12 cellular contexts compared by ENCODE assay signal in the genomic region with DNA sequence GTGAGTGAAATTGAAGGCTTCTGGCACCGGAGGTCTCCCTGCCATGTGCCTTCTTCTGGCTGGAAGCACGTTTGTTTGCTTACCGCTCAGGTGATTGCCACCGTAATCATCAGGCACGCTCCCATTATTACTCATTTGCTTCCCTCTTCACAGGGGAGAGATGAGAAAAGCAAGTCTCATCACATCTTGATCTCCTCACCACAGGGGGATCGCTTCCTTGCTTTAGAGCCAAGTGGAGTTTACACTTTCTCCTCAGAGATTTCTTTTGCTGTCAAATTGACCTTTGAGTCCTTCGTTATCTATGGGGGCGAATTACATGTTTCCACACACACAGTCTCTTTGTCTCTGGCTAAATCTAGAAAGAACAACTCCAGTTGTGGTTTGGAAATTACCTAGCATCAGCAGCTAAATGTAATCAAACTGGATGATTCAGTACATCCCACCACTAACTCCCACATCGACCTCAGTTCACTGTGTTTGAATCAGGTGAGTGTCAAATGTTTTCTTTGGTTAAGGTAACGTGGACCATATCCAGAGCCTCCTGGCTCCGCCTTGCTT.
DNase-seq lines count a peak whose midpoint lies in the region; ATAC-seq, FAIRE-seq and TF ChIP-seq lines count a peak whose summit lies in the region.
"Had no signal": no experiment of that assay in that cellular context is flagged by ENCODE, and none has a peak within 500 bp of the region (broad histone marks: within the 10 kb centered on the region; RNA-seq: fewer than 3 reads in every experiment).

No MANE protein-coding gene starts in this region.

- H2BK5ac ChIP-seq in H1 (ENCODE audit: low read depth, low read length), result peak overlapping the region; percentile 3; the same call in 1 of the 2 replicates

- CTCF ChIA-PET in H1 (lab: Charles Lee; ENCODE audit: partially characterized antibody), result interaction anchor here (0.5 to 3.0 kb wide), 8 partner anchors 14 to 370 kb away, joined by 3 to 20 read pairs (median 4); no protein-coding TSS in a partner anchor
- CTCF ChIA-PET in HEK293T (lab: Yijun Ruan, JAX), result no interaction called here

- H3K4me1 ChIP-seq in cardiac muscle cell (ENCODE audit: low read depth) (peaks cover 23% of the 10 kb centered on the region), right cardiac atrium (ENCODE audit: control insufficient read depth, insufficient read depth, low read length) (no peaks in the 10 kb centered on the region), H1 (replicated peaks in 1 of 4; ENCODE audit: control insufficient read depth in 3 of 4, insufficient read depth in 4 of 4, low read length in 3 of 4) (peaks cover under 1 to 15% (median 4%) of the 10 kb centered on the region in 4 experiments; a peak in 4 of 7 replicates)

- H3K4me2 ChIP-seq in H1 (ENCODE audit: insufficient read depth in 1 of 2, low read depth in 2 of 2, low read length in 2 of 2), result no peak overlapping the region

- DNase-seq in cardiac muscle cell (ENCODE audit: low read depth in 1 of 2, low spot score in 1 of 2) (no peak), right cardiac atrium (no peak), H1 (ENCODE audit: low read depth in 1 of 2, low spot score in 2 of 2) (no peak), COLO829 (ENCODE audit: low spot score) (no peak), activated gamma-delta T cell treated with Interleukin-2 at 50 U/mL for 16 hours (no peak), HEK293T (ENCODE audit: extremely low spot score) (no peak), NAMALWA (ENCODE audit: low spot score) (no peak)
- DNase-seq: NCI-H1436 had no signal

- POLR2A ChIA-PET in H1 (lab: Charles Lee; ENCODE audit: partially characterized antibody), result interaction anchor here (1.4 kb wide), 1 partner anchor 33 kb away, joined by 3 read pairs; no protein-coding TSS in a partner anchor
- POLR2A ChIA-PET in HEK293T (lab: Yijun Ruan, JAX), result no interaction called here

- intact Hi-C loops in right cardiac atrium (cut with DNase I), result loop anchor here in 1 of 4 donors (10.0 kb wide), 2 partner anchors 97 to 327 kb away; no protein-coding TSS in a partner anchor

- H3K56ac ChIP-seq in H1 (replicated peaks; ENCODE audit: insufficient read length, low read depth, low read length), result no peak overlapping the region

- H3K4ac ChIP-seq in H1 (replicated peaks; ENCODE audit: insufficient read length, low read depth, low read length), result peak overlapping the region; percentile 10

- H3K14ac ChIP-seq in H1 (ENCODE audit: insufficient read length), result no peak overlapping the region

- H3K9me3 ChIP-seq in cardiac muscle cell (ENCODE audit: low read depth) (no peaks in the 10 kb centered on the region), right cardiac atrium (ENCODE audit: control insufficient read depth, low read length) (no peaks in the 10 kb centered on the region), H1 (ENCODE audit: insufficient read depth in 2 of 2, low read depth in 1 of 2, low read length in 1 of 2) (no peaks in the 10 kb centered on the region)

- no peak for TF ChIP-seq RAD21 in H1 (IDR thresholded peaks at IDR 0.05 in 1 of 2, conservative IDR thresholded peaks at IDR 0.05 in 1 of 2; ENCODE audit: low read depth in 2 of 2, low read length in 2 of 2)

- H2BK12ac ChIP-seq in H1 (ENCODE audit: low read depth, low read length), result peak overlapping the region; percentile 91

- peak overlapping the region; percentile 36 for H4K91ac ChIP-seq in H1 (replicated peaks; ENCODE audit: insufficient read length, low read length)

- no peaks in the 10 kb centered on the region for H3K27me3 ChIP-seq in cardiac muscle cell
- H3K27me3 ChIP-seq in right cardiac atrium (ENCODE audit: control insufficient read depth, insufficient read depth), result no peaks in the 10 kb centered on the region
- H3K27me3 ChIP-seq in H1 (replicated peaks in 1 of 4; ENCODE audit: control insufficient read depth in 3 of 4, extremely low read depth in 1 of 4, insufficient read depth in 3 of 4, low read length in 3 of 4), result no peaks in the 10 kb centered on the region

- no peak overlapping the region for H2BK120ac ChIP-seq in H1 (replicated peaks; ENCODE audit: low read depth, low read length)

- no peak overlapping the region for H4K8ac ChIP-seq in H1 (ENCODE audit: extremely low read depth, insufficient read depth, low read length)

- no peak overlapping the region for H2BK15ac ChIP-seq in H1 (ENCODE audit: low read length)

- peak overlapping the region; percentile 26; the same call in 1 of the 2 replicates for H2BK20ac ChIP-seq in H1 (ENCODE audit: low read length)

- no peaks in the 10 kb centered on the region for H3K23me2 ChIP-seq in H1 (ENCODE audit: low read depth, low read length)

- H3K9ac ChIP-seq in H1 (replicated peaks in 1 of 4; ENCODE audit: extremely low read depth in 1 of 4, low read depth in 3 of 4, low read length in 3 of 4), result no peak overlapping the region

- H4K20me1 ChIP-seq in H1 (replicated peaks in 1 of 2; ENCODE audit: control insufficient read depth in 1 of 2, insufficient read depth in 2 of 2, low read length in 2 of 2), result no peaks in the 10 kb centered on the region

- ATAC-seq in right cardiac atrium, result no peak
- peak; percentile 56 for ATAC-seq in HG03565 (IDR thresholded peaks at IDR 0.05; ENCODE audit: unreplicated experiment)
- ATAC-seq: stimulated activated effector memory CD8-positive, alpha-beta T cell treated with anti-CD3 and anti-CD28 coated beads, Interleukin-12 subunit alpha, Interleukin-12 subunit beta, amount 100 ng/mL, for 72 hours had no signal

- H2AK5ac ChIP-seq in H1 (ENCODE audit: low read depth, low read length), result no peak overlapping the region

- 77% methylated on average over 11 of the region's 11 CpGs for WGBS in right cardiac atrium
- WGBS in H1 (ENCODE audit: extremely low coverage in 1 of 2, insufficient coverage in 1 of 2, insufficient read length in 1 of 2, insufficient replicate concordance in 2 of 2, low coverage in 1 of 2, low lambda C conversion rate in 2 of 2, missing lambda C conversion rate in 1 of 2), 2 experiments, result 83% methylated on average over 11 of the region's 11 CpGs; no CpG with 5 or more reads in 1 of the 2 experiments

- H3K27ac ChIP-seq in cardiac muscle cell, result peak overlapping the region; percentile 14
- H3K27ac ChIP-seq in right cardiac atrium (ENCODE audit: low read length), result no peak overlapping the region
- no peak overlapping the region for H3K27ac ChIP-seq in H1 (ENCODE audit: low read depth, low read length)
- H3K27ac ChIP-seq: RWPE1, VCaP had no signal

- TF ChIP-seq CTCF in cardiac muscle cell (IDR thresholded peaks at IDR 0.05; ENCODE audit: low read depth, low read length) (no peak), H1 (IDR thresholded peaks at IDR 0.05; ENCODE audit: control extremely low read depth in 1 of 3, insufficient read depth in 1 of 3, low read depth in 1 of 3, low read length in 3 of 3) (no peak)

- no peak overlapping the region for H3K23ac ChIP-seq in H1 (ENCODE audit: insufficient read length)

- H3K36me3 ChIP-seq in cardiac muscle cell (no peaks in the 10 kb centered on the region), H1 (ENCODE audit: control insufficient read depth in 2 of 4, insufficient read depth in 4 of 4, low read length in 3 of 4) (no peaks in the 10 kb centered on the region)

- no peaks in the 10 kb centered on the region for H3K79me1 ChIP-seq in H1 (ENCODE audit: low read depth, low read length)

- TF ChIP-seq POLR2A in H1 (IDR thresholded peaks at IDR 0.05; ENCODE audit: control extremely low read depth in 1 of 2, low read depth in 2 of 2, low read length in 2 of 2), result no peak

- no peak overlapping the region for H2AFZ ChIP-seq in H1 (ENCODE audit: low read length)

- H3K4me3 ChIP-seq in cardiac muscle cell, result no peak overlapping the region
- no peak overlapping the region for H3K4me3 ChIP-seq in right cardiac atrium (ENCODE audit: low read length)
- no peak overlapping the region for H3K4me3 ChIP-seq in H1 (ENCODE audit: extremely low read depth in 1 of 4, insufficient read depth in 2 of 4, low read depth in 3 of 4, low read length in 4 of 4)

- no peak overlapping the region for H4K5ac ChIP-seq in H1 (ENCODE audit: insufficient read length, low read depth, low read length)

- H3K79me2 ChIP-seq in H1 (ENCODE audit: control insufficient read depth in 1 of 2, insufficient read depth in 2 of 2, low read length in 2 of 2), result no peaks in the 10 kb centered on the region

- no peak for TF ChIP-seq EP300 in H1 (IDR thresholded peaks at IDR 0.05; ENCODE audit: borderline replicate concordance in 1 of 2, low read depth in 2 of 2, low read length in 2 of 2)

- H3K18ac ChIP-seq in H1 (ENCODE audit: extremely low read depth, low read length), result peak overlapping the region; percentile 28; the same call in 1 of the 2 replicates

- FAIRE-seq in H1 (lab: Jason Lieb, UNC), result no peak

TF ChIP-seq in H1, 55 proteins besides CTCF, POLR2A, EP300 and RAD21:
- TF ChIP-seq SUZ12 (IDR thresholded peaks at IDR 0.05; ENCODE audit: low read length) (no peak), NANOG (IDR thresholded peaks at IDR 0.05; ENCODE audit: insufficient read depth, low read depth, low read length, poor library complexity, severe bottlenecking) (peak; percentile 19)
- TF ChIP-seq, protein P1, sequence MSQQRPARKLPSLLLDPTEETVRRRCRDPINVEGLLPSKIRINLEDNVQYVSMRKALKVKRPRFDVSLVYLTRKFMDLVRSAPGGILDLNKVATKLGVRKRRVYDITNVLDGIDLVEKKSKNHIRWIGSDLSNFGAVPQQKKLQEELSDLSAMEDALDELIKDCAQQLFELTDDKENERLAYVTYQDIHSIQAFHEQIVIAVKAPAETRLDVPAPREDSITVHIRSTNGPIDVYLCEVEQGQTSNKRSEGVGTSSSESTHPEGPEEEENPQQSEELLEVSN (IDR thresholded peaks at IDR 0.05), result peak; percentile 61; the same call in 1 of the 2 replicates
- TF ChIP-seq, protein P2, sequence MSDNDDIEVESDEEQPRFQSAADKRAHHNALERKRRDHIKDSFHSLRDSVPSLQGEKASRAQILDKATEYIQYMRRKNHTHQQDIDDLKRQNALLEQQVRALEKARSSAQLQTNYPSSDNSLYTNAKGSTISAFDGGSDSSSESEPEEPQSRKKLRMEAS (IDR thresholded peaks at IDR 0.05), result peak; percentile 69

TF ChIP-seq in HEK293T, 16 proteins besides CTCF, POLR2A, EP300 and RAD21:
- TF ChIP-seq, protein P3, sequence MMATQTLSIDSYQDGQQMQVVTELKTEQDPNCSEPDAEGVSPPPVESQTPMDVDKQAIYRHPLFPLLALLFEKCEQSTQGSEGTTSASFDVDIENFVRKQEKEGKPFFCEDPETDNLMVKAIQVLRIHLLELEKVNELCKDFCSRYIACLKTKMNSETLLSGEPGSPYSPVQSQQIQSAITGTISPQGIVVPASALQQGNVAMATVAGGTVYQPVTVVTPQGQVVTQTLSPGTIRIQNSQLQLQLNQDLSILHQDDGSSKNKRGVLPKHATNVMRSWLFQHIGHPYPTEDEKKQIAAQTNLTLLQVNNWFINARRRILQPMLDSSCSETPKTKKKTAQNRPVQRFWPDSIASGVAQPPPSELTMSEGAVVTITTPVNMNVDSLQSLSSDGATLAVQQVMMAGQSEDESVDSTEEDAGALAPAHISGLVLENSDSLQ (IDR thresholded peaks at IDR 0.05), result no peak
- TF ChIP-seq FOXA1 (IDR thresholded peaks at IDR 0.05) (no peak), FOXK2 (IDR thresholded peaks at IDR 0.05) (no peak), ARNT (IDR thresholded peaks at IDR 0.05) (no peak), L3MBTL2 (conservative IDR thresholded peaks at IDR 0.05) (no peak), BHLHE40 (IDR thresholded peaks at IDR 0.05; ENCODE audit: borderline replicate concordance) (no peak), ZNF384 (IDR thresholded peaks at IDR 0.05) (no peak)
